Comparison of ENCODE assay signal across 2 cellular contexts in genomic region chr5:126846756-126847155, GRCh38.
TF ChIP-seq lines count a peak whose summit lies in the region.

No MANE protein-coding gene starts in this region.

TF ChIP-seq in H1, 55 proteins besides CTCF, POLR2A, EP300 and RAD21:
- TF ChIP-seq SP4 (IDR thresholded peaks at IDR 0.05; ENCODE audit: low read length) (no peak), CTBP2 (IDR thresholded peaks at IDR 0.05; ENCODE audit: borderline replicate concordance, insufficient read depth, insufficient read length, low read length) (no peak), FOSL1 (IDR thresholded peaks at IDR 0.05; ENCODE audit: insufficient read depth, low read depth, low read length) (no peak), TEAD4 (IDR thresholded peaks at IDR 0.05; ENCODE audit: low read depth, low read length) (no peak)

TF ChIP-seq in HepG2, 621 proteins besides CTCF, POLR2A, EP300 and RAD21:
- TF ChIP-seq ZZZ3 (CRISPR knock-in tag; IDR thresholded peaks at IDR 0.05; ENCODE audit: borderline replicate concordance) (no peak), TFDP2 (CRISPR knock-in tag; IDR thresholded peaks at IDR 0.05) (no peak), PHF5A (CRISPR knock-in tag; IDR thresholded peaks at IDR 0.05; ENCODE audit: low read depth, unreplicated experiment) (no peak), NFE2 (CRISPR knock-in tag; IDR thresholded peaks at IDR 0.05) (no peak), ZBTB26 (CRISPR knock-in tag; IDR thresholded peaks at IDR 0.05; ENCODE audit: borderline replicate concordance) (no peak), NCOR1 (IDR thresholded peaks at IDR 0.05; ENCODE audit: borderline replicate concordance, low read length) (no peak), NPAS2 (CRISPR knock-in tag; IDR thresholded peaks at IDR 0.05; ENCODE audit: borderline replicate concordance) (no peak), ZKSCAN5 (CRISPR knock-in tag; IDR thresholded peaks at IDR 0.05) (no peak), REL (CRISPR knock-in tag; conservative IDR thresholded peaks at IDR 0.05) (no peak), MTA3 (CRISPR knock-in tag; IDR thresholded peaks at IDR 0.05) (no peak), MIXL1 (CRISPR knock-in tag; IDR thresholded peaks at IDR 0.05) (no peak)
